8 cellular contexts compared by ENCODE assay signal in genomic region chr7:138979226-138979979, GRCh38. TPM values are rescaled to one million over a fixed set of nuclear protein-coding genes. Genes with fewer than 3 reads are reported as not detected.
DNase-seq lines count a peak whose midpoint lies in the region; ATAC-seq and TF ChIP-seq lines count a peak whose summit lies in the region.

No MANE protein-coding gene starts in this region.

- H3K4me1 ChIP-seq in foreskin keratinocyte, result peaks cover 8% of the 10 kb centered on the region

- no peaks in the 10 kb centered on the region for H3K27me3 ChIP-seq in foreskin keratinocyte

- ATAC-seq in GM18868 (IDR thresholded peaks at IDR 0.05; ENCODE audit: unreplicated experiment) (peak; percentile 24), foreskin keratinocyte (peak; percentile 28), GM21737 (IDR thresholded peaks at IDR 0.05; ENCODE audit: unreplicated experiment) (no peak), left lobe of liver (no peak)

- TF ChIP-seq CTCF in foreskin keratinocyte (conservative IDR thresholded peaks at IDR 0.05), result peak; percentile 23

- DNase-seq in ACHN, result peak; percentile 34
- peak; percentile 1 for DNase-seq in OCI-M1 (lab: John Stamatoyannopoulos, UW)
- DNase-seq in foreskin keratinocyte, result no peak
- no peak for DNase-seq in anterior cingulate cortex (lab: John Stamatoyannopoulos, UW)
- no peak for DNase-seq in cerebellum (ENCODE audit: low spot score)
- no peak for DNase-seq in left lobe of liver (ENCODE audit: low spot score)

- H3K27ac ChIP-seq in foreskin keratinocyte, result no peak overlapping the region

- in situ Hi-C loops in ACHN (cut with HindIII; ENCODE audit: low pct_ligation_motif_present, low pct_unique_long_range_greater_than_20kb, low sequenced_read_pairs), result no loop called here

RNA-seq across cellular contexts. Expression of gene KIAA1549, which starts 1.8 kb away (rescaled TPM):
- total RNA-seq in foreskin keratinocyte (4.9 and 5.1 TPM in 2 replicates), cerebellum (29.0 TPM), left lobe of liver (0.53 TPM)
- polyA plus RNA-seq in foreskin keratinocyte, result 1.1 and 1.2 TPM in 2 replicates

RNA-seq across cellular contexts. Expression of gene ZC3HAV1L, which starts 56.4 kb away (rescaled TPM):
- total RNA-seq in foreskin keratinocyte (7.3 and 8.5 TPM in 2 replicates), cerebellum (19.5 TPM), left lobe of liver (0.93 TPM)
- polyA plus RNA-seq in foreskin keratinocyte, result 0.18 and 0.39 TPM in 2 replicates

Comparison
In these comparisons a context has a peak if more than half of its experiments do, and no peak if none do; other contexts are left out.
1. DNase-seq: peak in ACHN (single experiment) and OCI-M1 (single experiment); none in foreskin keratinocyte (0 of 2), anterior cingulate cortex (0 of 58), cerebellum (single experiment) and left lobe of liver (single experiment).
2. ATAC-seq: peak in GM18868 (single experiment) and foreskin keratinocyte (single experiment); none in GM21737 (single experiment) and left lobe of liver (single experiment).